1 cellular context compared by ENCODE assay signal in the genomic region with DNA sequence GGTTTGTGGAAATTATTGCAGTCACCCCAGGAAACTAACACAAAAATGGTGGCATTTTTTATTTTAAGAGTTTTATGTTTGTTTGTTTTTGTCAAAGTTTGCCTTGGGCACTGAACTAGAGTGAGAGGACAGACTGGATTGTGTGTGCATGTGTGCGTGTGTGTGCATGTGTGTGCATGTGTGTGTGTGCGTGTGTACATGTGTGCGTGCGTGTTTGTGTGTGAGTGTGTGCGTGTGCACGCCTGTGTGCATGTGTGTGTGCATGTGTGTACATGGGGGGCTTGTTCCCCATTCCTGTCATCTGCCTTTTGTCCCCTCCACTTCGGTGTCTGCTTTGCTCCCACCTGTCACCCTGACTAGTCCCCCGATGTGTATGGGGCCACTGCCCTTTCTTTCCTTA.
TF ChIP-seq lines count a peak whose summit lies in the region.

No MANE protein-coding gene starts in this region.

TF ChIP-seq in GM12878, 131 proteins besides CTCF, POLR2A, EP300 and RAD21:
- TF ChIP-seq BCL3 (IDR thresholded peaks at IDR 0.05; ENCODE audit: borderline replicate concordance, insufficient read depth, low read depth, low read length, poor library complexity, severe bottlenecking) (peak; percentile 82), TCF3 (IDR thresholded peaks at IDR 0.05; ENCODE audit: borderline replicate concordance, insufficient read depth, low read depth, low read length) (peak; percentile 40; the same call in 1 of the 2 replicates)
- TF ChIP-seq, protein P1, sequence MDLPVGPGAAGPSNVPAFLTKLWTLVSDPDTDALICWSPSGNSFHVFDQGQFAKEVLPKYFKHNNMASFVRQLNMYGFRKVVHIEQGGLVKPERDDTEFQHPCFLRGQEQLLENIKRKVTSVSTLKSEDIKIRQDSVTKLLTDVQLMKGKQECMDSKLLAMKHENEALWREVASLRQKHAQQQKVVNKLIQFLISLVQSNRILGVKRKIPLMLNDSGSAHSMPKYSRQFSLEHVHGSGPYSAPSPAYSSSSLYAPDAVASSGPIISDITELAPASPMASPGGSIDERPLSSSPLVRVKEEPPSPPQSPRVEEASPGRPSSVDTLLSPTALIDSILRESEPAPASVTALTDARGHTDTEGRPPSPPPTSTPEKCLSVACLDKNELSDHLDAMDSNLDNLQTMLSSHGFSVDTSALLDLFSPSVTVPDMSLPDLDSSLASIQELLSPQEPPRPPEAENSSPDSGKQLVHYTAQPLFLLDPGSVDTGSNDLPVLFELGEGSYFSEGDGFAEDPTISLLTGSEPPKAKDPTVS (IDR thresholded peaks at IDR 0.05; ENCODE audit: low read depth, low read length) = no peak
TF ChIP-seq in GM12878: peak in this region for 2.
